Comparison of ENCODE assay signal across 21 cellular contexts in genomic region chr7:68623030-68623429, GRCh38.
DNase-seq lines count a peak whose midpoint lies in the region; ATAC-seq and TF ChIP-seq lines count a peak whose summit lies in the region.
"Had no signal": no experiment of that assay in that cellular context is flagged by ENCODE, and none has a peak within 500 bp of the region (broad histone marks: within the 10 kb centered on the region; RNA-seq: fewer than 3 reads in every experiment).

No MANE protein-coding gene starts in this region.

- peak overlapping the region; percentile 22 for H3K27ac ChIP-seq in neural cell (ENCODE audit: low read length)
- H3K27ac ChIP-seq: A549 had no signal

- TF ChIP-seq RAD21 in neural cell (conservative IDR thresholded peaks at IDR 0.05), result no peak

- H3K36me3 Mint-ChIP-seq in activated naive CD8-positive, alpha-beta T cell treated with anti-CD3 and anti-CD28 coated beads, Interleukin-2, amount 50 U/mL, for 24 hours (ENCODE audit: low read depth), result no peaks in the 10 kb centered on the region
- H3K36me3 Mint-ChIP-seq in stimulated activated memory B cell treated with anti-CD40 and anti-IgM and Interleukin-4, amounts not matched to agents 10 μg/mL and 1 μg/mL and 100 μg/mL, for 72 hours, result no peaks in the 10 kb centered on the region
- H3K36me3 Mint-ChIP-seq: CD4-positive, alpha-beta memory T cell had no signal

- H3K27ac Mint-ChIP-seq in activated naive CD8-positive, alpha-beta T cell treated with anti-CD3 and anti-CD28 coated beads, Interleukin-2, amount 50 U/mL, for 24 hours, result no peak overlapping the region
- no peak overlapping the region for H3K27ac Mint-ChIP-seq in stimulated activated memory B cell treated with anti-CD40 and anti-IgM and Interleukin-4, amounts not matched to agents 10 μg/mL and 1 μg/mL and 100 μg/mL, for 72 hours
- H3K27ac Mint-ChIP-seq: CD4-positive, alpha-beta memory T cell; GM23338; H9 had no signal

- no peak overlapping the region for H3K4me3 Mint-ChIP-seq in activated naive CD8-positive, alpha-beta T cell treated with anti-CD3 and anti-CD28 coated beads, Interleukin-2, amount 50 U/mL, for 24 hours
- H3K4me3 Mint-ChIP-seq in stimulated activated memory B cell treated with anti-CD40 and anti-IgM and Interleukin-4, amounts not matched to agents 10 μg/mL and 1 μg/mL and 100 μg/mL, for 72 hours, result no peak overlapping the region
- H3K4me3 Mint-ChIP-seq: CD4-positive, alpha-beta memory T cell; GM23338; H9 had no signal

- H3K4me2 ChIP-seq in neural cell (ENCODE audit: low read length), result no peak overlapping the region
- H3K4me2 ChIP-seq: A549, GM23338 had no signal

- 0 out of 2 replicates have a peak overlapping the region, but pooled peaks have one; percentile 2 for H3K4me3 ChIP-seq in BE2C (ENCODE audit: low read depth, low read length)
- no peak overlapping the region for H3K4me3 ChIP-seq in neural cell (ENCODE audit: low read length)
- H3K4me3 ChIP-seq: A549, GM23338 had no signal

- DNase-seq in NCI-H748 (lab: John Stamatoyannopoulos, UW; ENCODE audit: unreplicated experiment) (peak; percentile 44), NCI-H748 treated with DMSO at 0.1 percent for 48 hours (lab: John Stamatoyannopoulos, UW) (no peak), BE2C (peak; percentile 28), NCI-H146 treated with DMSO at 0.1 percent for 48 hours (lab: John Stamatoyannopoulos, UW; ENCODE audit: unreplicated experiment) (peak; percentile 48)
- DNase-seq in activated naive CD8-positive, alpha-beta T cell treated with anti-CD3 and anti-CD28 coated beads, Interleukin-2, amount 50 U/mL, for 24 hours, result no peak
- DNase-seq: 8988T; ACHN; AML-193; C1 segment of cervical spinal cord; Calu3; CD4-positive, alpha-beta memory T cell; COR-L47; DMS53; DMS79 treated with DMSO at 0.1 percent for 48 hours; GF-D8; H9 had no signal

- peaks cover 11% of the 10 kb centered on the region for H3K9me3 Mint-ChIP-seq in activated naive CD8-positive, alpha-beta T cell treated with anti-CD3 and anti-CD28 coated beads, Interleukin-2, amount 50 U/mL, for 24 hours
- H3K9me3 Mint-ChIP-seq in stimulated activated memory B cell treated with anti-CD40 and anti-IgM and Interleukin-4, amounts not matched to agents 10 μg/mL and 1 μg/mL and 100 μg/mL, for 72 hours, result no peaks in the 10 kb centered on the region
- H3K9me3 Mint-ChIP-seq: H9 had no signal

- H3K9me3 ChIP-seq in BE2C (no peaks in the 10 kb centered on the region), neural cell (ENCODE audit: low read length) (no peaks in the 10 kb centered on the region)
- H3K9me3 ChIP-seq: A549 had no signal

- ATAC-seq in activated naive CD8-positive, alpha-beta T cell treated with anti-CD3 and anti-CD28 coated beads, Interleukin-2, amount 50 U/mL, for 24 hours, result no peak
- ATAC-seq in stimulated activated memory B cell treated with anti-CD40 and anti-IgM and Interleukin-4, amounts not matched to agents 10 μg/mL and 1 μg/mL and 100 μg/mL, for 72 hours, result no peak
- ATAC-seq: A549, GM23338, HCT116 had no signal

- no peaks in the 10 kb centered on the region for H3K9me2 ChIP-seq in neural cell (ENCODE audit: insufficient read depth, low read length)

- H3K36me3 ChIP-seq in BE2C (no peaks in the 10 kb centered on the region), neural cell (ENCODE audit: insufficient read depth, low read length) (no peaks in the 10 kb centered on the region)

- no peak overlapping the region for H3K9ac ChIP-seq in neural cell (ENCODE audit: low read length)

- H3F3A ChIP-seq in neural cell (ENCODE audit: insufficient read depth, low read length, poor library complexity, severe bottlenecking), result no peaks in the 10 kb centered on the region

- TF ChIP-seq EP300 in neural cell (conservative IDR thresholded peaks at IDR 0.05; ENCODE audit: poor library complexity, severe bottlenecking), result peak; percentile 98

- H4K20me1 ChIP-seq in neural cell (ENCODE audit: insufficient read depth), result no peaks in the 10 kb centered on the region

- H3K27me3 ChIP-seq in BE2C, result no peaks in the 10 kb centered on the region
- no peaks in the 10 kb centered on the region for H3K27me3 ChIP-seq in neural cell (ENCODE audit: insufficient read depth, low read depth, low read length)

- no peak for TF ChIP-seq CTCF in BE2C (IDR thresholded peaks at IDR 0.05; ENCODE audit: low read depth, low read length)
- no peak for TF ChIP-seq CTCF in neural cell (IDR thresholded peaks at IDR 0.05; ENCODE audit: poor library complexity, severe bottlenecking)

- H3K4me1 Mint-ChIP-seq in activated naive CD8-positive, alpha-beta T cell treated with anti-CD3 and anti-CD28 coated beads, Interleukin-2, amount 50 U/mL, for 24 hours, result no peaks in the 10 kb centered on the region
- no peaks in the 10 kb centered on the region for H3K4me1 Mint-ChIP-seq in stimulated activated memory B cell treated with anti-CD40 and anti-IgM and Interleukin-4, amounts not matched to agents 10 μg/mL and 1 μg/mL and 100 μg/mL, for 72 hours
- H3K4me1 Mint-ChIP-seq: CD4-positive, alpha-beta memory T cell; GM23338 had no signal

- H2AFZ ChIP-seq in neural cell (ENCODE audit: low read depth, low read length), result no peak overlapping the region
- H2AFZ ChIP-seq: GM23338 had no signal

- peaks cover 21% of the 10 kb centered on the region for H3K4me1 ChIP-seq in BE2C
- H3K4me1 ChIP-seq: A549 had no signal

- no peaks in the 10 kb centered on the region for H3K79me2 ChIP-seq in neural cell (replicated peaks; ENCODE audit: insufficient read depth, low read length)

- H3K27me3 Mint-ChIP-seq in activated naive CD8-positive, alpha-beta T cell treated with anti-CD3 and anti-CD28 coated beads, Interleukin-2, amount 50 U/mL, for 24 hours, result no peaks in the 10 kb centered on the region
- no peaks in the 10 kb centered on the region for H3K27me3 Mint-ChIP-seq in stimulated activated memory B cell treated with anti-CD40 and anti-IgM and Interleukin-4, amounts not matched to agents 10 μg/mL and 1 μg/mL and 100 μg/mL, for 72 hours
- H3K27me3 Mint-ChIP-seq: CD4-positive, alpha-beta memory T cell had no signal

TF ChIP-seq in neural cell, 6 proteins besides CTCF, POLR2A, EP300 and RAD21:
- TF ChIP-seq MXI1 (conservative IDR thresholded peaks at IDR 0.05; ENCODE audit: poor library complexity, severe bottlenecking) (no peak), EZH2 (IDR thresholded peaks at IDR 0.05; ENCODE audit: borderline replicate concordance, insufficient read depth, low read length, poor library complexity, severe bottlenecking) (no peak), REST (IDR thresholded peaks at IDR 0.05; ENCODE audit: borderline replicate concordance) (no peak), POLR2AphosphoS5 (IDR thresholded peaks at IDR 0.05) (peak; percentile 86), SMC3 (conservative IDR thresholded peaks at IDR 0.05; ENCODE audit: poor library complexity) (no peak), TAF1 (IDR thresholded peaks at IDR 0.05; ENCODE audit: low read depth) (no peak)

Comparison
In these comparisons a context has a peak if more than half of its experiments do, and no peak if none do; other contexts are left out.
1. DNase-seq: peak in NCI-H748 (single experiment), BE2C (single experiment) and NCI-H146 treated with DMSO at 0.1 percent for 48 hours (single experiment); none in NCI-H748 treated with DMSO at 0.1 percent for 48 hours (single experiment) and activated naive CD8-positive, alpha-beta T cell treated with anti-CD3 and anti-CD28 coated beads, Interleukin-2, amount 50 U/mL, for 24 hours (single experiment).